ENCODE assay signal across 10 cellular contexts in the genomic region with DNA sequence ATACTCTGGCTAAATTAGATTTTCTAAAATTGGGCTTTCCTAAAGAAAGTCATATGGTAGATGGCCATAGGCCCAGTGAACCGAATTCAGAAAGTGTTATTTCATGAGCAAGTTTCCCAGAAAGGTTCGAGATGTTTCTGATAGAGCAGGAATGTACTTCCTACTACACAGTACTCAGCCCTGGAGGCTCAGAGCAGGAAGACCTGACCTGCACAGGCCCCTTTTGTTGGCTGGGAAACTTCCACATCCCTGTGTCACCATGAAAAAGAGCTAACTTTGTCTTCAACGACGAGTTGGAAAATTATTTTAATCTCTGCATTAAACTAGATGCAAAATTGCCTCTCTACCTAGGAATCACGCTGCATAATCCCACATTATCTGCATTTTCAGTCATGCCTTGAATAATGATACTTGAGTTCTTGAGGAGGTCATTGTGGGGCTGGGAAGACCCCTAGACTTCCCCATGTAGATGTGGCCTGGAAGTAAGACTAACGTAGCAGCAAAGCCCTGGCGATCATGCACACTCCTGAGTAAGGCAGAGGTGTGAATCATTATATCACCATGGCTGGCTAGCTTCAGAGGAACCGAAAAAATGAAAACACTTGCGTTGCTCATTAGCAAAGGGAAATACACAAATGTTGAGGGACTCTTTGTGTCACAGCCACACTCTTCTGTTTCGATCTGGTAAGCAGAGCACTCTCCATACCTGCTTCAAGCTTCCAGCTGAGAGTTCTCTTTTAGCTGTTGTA. TPM values are rescaled to one million over a fixed set of nuclear protein-coding genes. Genes with fewer than 3 reads are reported as not detected.
DNase-seq lines count a peak whose midpoint lies in the region; ATAC-seq and TF ChIP-seq lines count a peak whose summit lies in the region.
"Had no signal": no experiment of that assay in that cellular context is flagged by ENCODE, and none has a peak within 500 bp of the region (broad histone marks: within the 10 kb centered on the region; RNA-seq: fewer than 3 reads in every experiment).

No MANE protein-coding gene starts in this region.

- peaks cover 86% of the 10 kb centered on the region for H3K4me1 Mint-ChIP-seq in activated CD4-positive, alpha-beta T cell treated with anti-CD3 and anti-CD28 coated beads for 36 hours
- H3K4me1 Mint-ChIP-seq in naive B cell, result peaks cover 60 to 83% (median 74%) of the 10 kb centered on the region in 3 donors

- peaks cover 22% of the 10 kb centered on the region for H3K36me3 Mint-ChIP-seq in activated CD4-positive, alpha-beta T cell treated with anti-CD3 and anti-CD28 coated beads for 36 hours (ENCODE audit: low read depth)
- H3K36me3 Mint-ChIP-seq in naive B cell, result peaks cover 0 to 8% of the 10 kb centered on the region in 2 donors

- H3K27ac Mint-ChIP-seq in activated CD4-positive, alpha-beta T cell treated with anti-CD3 and anti-CD28 coated beads for 36 hours, result peak overlapping the region; percentile 89
- H3K27ac Mint-ChIP-seq in naive B cell, result peak overlapping the region; percentile 93 to 99 (median 96)

- POLR2A ChIA-PET in activated CD4-positive, alpha-beta T cell treated with anti-CD3 and anti-CD28 coated beads for 36 hours (lab: Charles Lee), result interaction anchor here (0.7 to 1.6 kb wide), 6 partner anchors 15 to 125 kb away, joined by 3 to 6 read pairs (median 3); a partner anchor contains a TSS

- H3K4me3 ChIP-seq in RWPE2 (ENCODE audit: severe bottlenecking), result no peak overlapping the region
- H3K4me3 ChIP-seq: A549, skin epidermis had no signal

- H3K4me3 Mint-ChIP-seq in activated CD4-positive, alpha-beta T cell treated with anti-CD3 and anti-CD28 coated beads for 36 hours, result peak overlapping the region; percentile 1
- peak overlapping the region; percentile 15 to 89 (median 84) for H3K4me3 Mint-ChIP-seq in naive B cell

- peaks cover 6% of the 10 kb centered on the region; the same call in 1 of the 2 replicates for H3K36me3 ChIP-seq in RWPE2 (ENCODE audit: low read depth)

- H3K27ac ChIP-seq in RWPE2 (ENCODE audit: poor library complexity, severe bottlenecking), result no peak overlapping the region
- H3K27ac ChIP-seq: A549 had no signal

- H3K27me3 ChIP-seq in RWPE2 (ENCODE audit: insufficient read depth, poor library complexity, severe bottlenecking), result no peaks in the 10 kb centered on the region

- CTCF ChIA-PET in activated CD4-positive, alpha-beta T cell treated with anti-CD3 and anti-CD28 coated beads for 36 hours (lab: Charles Lee), result interaction anchor here (0.6 to 4.4 kb wide), 9 partner anchors 11 to 519 kb away, joined by 3 to 22 read pairs (median 4); a partner anchor contains a TSS

- ATAC-seq in activated CD4-positive, alpha-beta T cell treated with anti-CD3 and anti-CD28 coated beads for 36 hours, result peak; percentile 83
- peak; percentile 86 for ATAC-seq in HG02610 (IDR thresholded peaks at IDR 0.05; ENCODE audit: unreplicated experiment)
- no peak for ATAC-seq in RWPE2 (ENCODE audit: low read depth)
- ATAC-seq in naive B cell (ENCODE audit: low read depth in 2 of 2), result peak; percentile 89 to 91
- ATAC-seq: A549 had no signal

- peaks cover 28% of the 10 kb centered on the region for H3K4me1 ChIP-seq in RWPE2 (ENCODE audit: insufficient read depth, poor library complexity, severe bottlenecking)
- H3K4me1 ChIP-seq: A549 had no signal

- H3K9me3 Mint-ChIP-seq in activated CD4-positive, alpha-beta T cell treated with anti-CD3 and anti-CD28 coated beads for 36 hours (ENCODE audit: low read depth), result no peaks in the 10 kb centered on the region
- no peaks in the 10 kb centered on the region for H3K9me3 Mint-ChIP-seq in naive B cell

- no peaks in the 10 kb centered on the region for H3K27me3 Mint-ChIP-seq in activated CD4-positive, alpha-beta T cell treated with anti-CD3 and anti-CD28 coated beads for 36 hours
- H3K27me3 Mint-ChIP-seq in naive B cell, result no peaks in the 10 kb centered on the region

- DNase-seq in activated CD4-positive, alpha-beta T cell treated with anti-CD3 and anti-CD28 coated beads for 36 hours, result peak; percentile 61
- DNase-seq in activated CD4-positive, alpha-beta T cell treated with anti-CD3 and anti-CD28 coated beads for 1 hour, result no peak
- peak; percentile 13 for DNase-seq in RWPE2 (ENCODE audit: low spot score)
- peak; percentile 71 for DNase-seq in naive B cell
- no peak for DNase-seq in Ammon's horn (ENCODE audit: low spot score)
- DNase-seq in NCI-H2196 treated with DMSO at 0.1 percent for 48 hours (lab: John Stamatoyannopoulos, UW; ENCODE audit: unreplicated experiment), result no peak
- DNase-seq in T-helper 9 cell, result no peak

- no peaks in the 10 kb centered on the region for H3K9me3 ChIP-seq in RWPE2 (ENCODE audit: severe bottlenecking)
- H3K9me3 ChIP-seq: A549 had no signal

- intact Hi-C loops in activated CD4-positive, alpha-beta T cell treated with anti-CD3 and anti-CD28 coated beads for 36 hours (cut with DNase I, micrococcal nuclease), result no loop called here

- TF ChIP-seq CTCF in RWPE2 (IDR thresholded peaks at IDR 0.05; ENCODE audit: poor library complexity, severe bottlenecking), result no peak

RNA-seq across cellular contexts. Expression of a gene that starts 47.1 kb away (rescaled TPM):
- 10 to 100 TPM; 41.1 to 67.0 TPM for total RNA-seq in activated CD4-positive, alpha-beta T cell treated with anti-CD3 and anti-CD28 coated beads for 36 hours
- polyA plus RNA-seq in naive B cell (ENCODE audit: low read depth in 6 of 6), result 100 to 1,000 TPM in 2 of 6 donors, 10 to 100 TPM in 4; 56.8 to 116 (median 73.3) TPM

Comparison
In these comparisons a context has a peak if more than half of its experiments do, and no peak if none do; other contexts are left out.
1. DNase-seq: peak in activated CD4-positive, alpha-beta T cell treated with anti-CD3 and anti-CD28 coated beads for 36 hours (single experiment), RWPE2 (single experiment) and naive B cell (single experiment); none in activated CD4-positive, alpha-beta T cell treated with anti-CD3 and anti-CD28 coated beads for 1 hour (single experiment), Ammon's horn (single experiment), NCI-H2196 treated with DMSO at 0.1 percent for 48 hours (single experiment) and T-helper 9 cell (single experiment).